In the genomic region with DNA sequence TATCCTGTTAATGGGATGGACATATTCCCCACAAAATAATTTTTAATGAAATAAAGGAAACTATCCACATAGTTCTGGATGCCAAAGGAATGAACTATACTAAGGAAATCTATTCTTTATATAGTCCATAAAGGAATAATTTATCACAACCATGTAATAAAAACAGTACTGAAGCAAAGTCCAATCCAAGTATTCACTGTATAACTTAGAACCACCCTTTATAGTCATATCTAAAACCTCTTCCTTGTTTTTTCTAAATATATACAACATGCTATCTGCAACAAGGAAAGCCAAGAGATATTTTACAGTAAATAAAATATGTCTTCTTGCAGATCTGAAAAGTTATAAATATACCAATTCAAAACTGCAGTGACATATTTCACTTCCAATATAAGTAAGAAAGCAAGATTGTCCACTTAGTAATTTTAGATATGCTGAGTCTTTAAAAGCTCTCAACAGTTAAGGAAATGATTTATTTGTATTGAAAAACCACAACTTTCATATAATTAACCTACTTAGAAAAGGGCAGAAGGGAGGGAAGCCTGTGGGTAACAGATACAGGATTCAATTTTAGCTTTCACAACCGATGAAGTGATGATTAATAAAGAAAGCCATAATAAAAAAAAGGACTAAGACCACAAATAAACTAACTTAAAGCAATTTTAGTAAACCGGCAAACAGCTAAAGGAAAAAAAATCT, we compare ENCODE assay signal across 14 cellular contexts. TPM values are rescaled to one million over a fixed set of nuclear protein-coding genes. Genes with fewer than 3 reads are reported as not detected.
DNase-seq lines count a peak whose midpoint lies in the region; ATAC-seq, FAIRE-seq and TF ChIP-seq lines count a peak whose summit lies in the region.
"Had no signal": no experiment of that assay in that cellular context is flagged by ENCODE, and none has a peak within 500 bp of the region (broad histone marks: within the 10 kb centered on the region; RNA-seq: fewer than 3 reads in every experiment).

No MANE protein-coding gene starts in this region.

- DNase-seq in pancreas, result no peak
- no peak for DNase-seq in NCI-H2029 treated with DMSO at 0.1 percent for 48 hours (lab: John Stamatoyannopoulos, UW)
- DNase-seq in H54 (ENCODE audit: insufficient read length, low spot score), result no peak
- no peak for DNase-seq in head of caudate nucleus
- DNase-seq: glutamatergic neuron; HCEC 1CT; MG63; retina; stimulated activated CD4-positive, alpha-beta T cell treated with anti-CD3 and anti-CD28 coated beads, Interleukin-1b, Interleukin-23, amount 100 ng/mL, for 48 hours had no signal

- WGBS in pancreas, 2 donors, result 44 to 48% methylated on average over 2 of the region's 2 CpGs

- no peak overlapping the region for H3K4me3 ChIP-seq in pancreas
- H3K4me3 ChIP-seq: MG63 had no signal

- no peak overlapping the region for H3K27ac ChIP-seq in pancreas
- H3K27ac ChIP-seq: C4-2B had no signal

- TF ChIP-seq POLR2A in H54 (IDR thresholded peaks at IDR 0.05; ENCODE audit: low read depth, low read length), result no peak

- no peaks in the 10 kb centered on the region for H3K9me3 ChIP-seq in pancreas
- H3K9me3 ChIP-seq: MG63 had no signal

- no peak overlapping the region for H3K27ac Mint-ChIP-seq in activated naive CD8-positive, alpha-beta T cell

- FAIRE-seq in pancreas (lab: Jason Lieb, UNC) (peak; percentile 97), H54 (lab: Jason Lieb, UNC) (no peak)
- FAIRE-seq: bronchial epithelial cell had no signal

- no peaks in the 10 kb centered on the region for H3K27me3 Mint-ChIP-seq in activated naive CD8-positive, alpha-beta T cell

- intact Hi-C loops in pancreas (cut with DNase I), result no loop called here
- intact Hi-C loops in head of caudate nucleus (cut with DNase I), result no loop called here

- peak overlapping the region; percentile 67 for H3K4me3 Mint-ChIP-seq in activated naive CD8-positive, alpha-beta T cell

- no peak for TF ChIP-seq CTCF in pancreas (IDR thresholded peaks at IDR 0.05)

- peaks cover 14% of the 10 kb centered on the region for H3K36me3 Mint-ChIP-seq in activated naive CD8-positive, alpha-beta T cell

- no peaks in the 10 kb centered on the region for H3K9me3 Mint-ChIP-seq in activated naive CD8-positive, alpha-beta T cell (ENCODE audit: low read depth)

- H3K36me3 ChIP-seq in pancreas, result no peaks in the 10 kb centered on the region
- H3K36me3 ChIP-seq: MG63 had no signal

- H3K4me1 ChIP-seq in pancreas, result peaks cover 25 to 55% (median 47%) of the 10 kb centered on the region in 3 donors

- ATAC-seq in GM18870 (IDR thresholded peaks at IDR 0.05; ENCODE audit: unreplicated experiment) (peak; percentile 71), HG02759 (IDR thresholded peaks at IDR 0.05; ENCODE audit: unreplicated experiment) (peak; percentile 49), pancreas (no peak)

- H3K27me3 ChIP-seq in pancreas, result no peaks in the 10 kb centered on the region

- H3K4me1 Mint-ChIP-seq in activated naive CD8-positive, alpha-beta T cell (ENCODE audit: low read depth), result peaks cover 86% of the 10 kb centered on the region

RNA-seq across cellular contexts. Expression of gene NR3C2, which starts 8.0 kb away (rescaled TPM):
- 10 to 100 TPM in 5 of 6 donors, 1 to 10 TPM in 1; 8.3 to 15.7 (median 12.8) TPM for total RNA-seq in pancreas
- 1 to 10 TPM; 2.5 to 3.6 TPM for polyA plus RNA-seq in pancreas

Comparison
In these comparisons a context has a peak if more than half of its experiments do, and no peak if none do; other contexts are left out.
1. ATAC-seq: peak in GM18870 (single experiment) and HG02759 (single experiment); none in pancreas (0 of 4).